ENCODE assay signal across 8 cellular contexts in the genomic region with DNA sequence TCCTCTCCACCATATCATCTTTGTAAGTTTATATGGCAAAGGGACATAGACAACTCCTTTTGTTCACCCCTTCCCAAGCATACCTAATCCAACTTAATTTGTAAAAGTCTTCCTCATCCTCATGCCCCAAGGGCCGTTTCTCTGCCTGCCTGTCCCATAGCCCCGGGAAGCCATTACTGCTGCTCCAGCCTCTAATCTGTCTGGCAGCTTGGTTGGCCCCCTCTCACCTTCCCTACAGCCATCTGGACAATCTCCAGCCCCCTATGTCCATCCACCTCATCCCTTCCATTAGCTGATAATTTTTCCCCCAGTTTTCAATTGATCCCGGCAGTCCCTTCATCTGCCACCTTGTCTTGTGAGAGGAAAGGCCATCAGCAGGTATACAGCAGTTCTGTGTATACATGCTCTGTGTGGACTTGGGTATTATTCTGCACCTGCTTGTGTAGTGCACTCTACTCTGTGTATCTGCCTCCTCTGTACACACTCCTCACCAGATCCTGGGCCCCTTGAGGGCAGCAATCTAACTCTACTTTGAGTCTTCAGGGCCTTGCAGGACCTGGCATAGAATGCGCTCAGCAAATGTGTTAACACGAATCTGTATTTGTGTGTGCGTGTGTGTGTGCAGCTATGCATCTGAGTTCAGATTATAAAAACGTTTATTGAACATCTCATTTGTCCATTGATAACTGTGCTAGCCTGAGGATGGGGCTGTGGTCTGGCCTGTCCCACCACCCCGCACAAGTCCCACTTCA. TPM values are rescaled to one million over a fixed set of nuclear protein-coding genes. Genes with fewer than 3 reads are reported as not detected.
DNase-seq lines count a peak whose midpoint lies in the region; ATAC-seq and TF ChIP-seq lines count a peak whose summit lies in the region.

No MANE protein-coding gene starts in this region.

- no peaks in the 10 kb centered on the region for H3K9me3 Mint-ChIP-seq in activated naive CD8-positive, alpha-beta T cell treated with anti-CD3 and anti-CD28 coated beads, Interleukin-2, amount 10 ng/mL, durations not matched to agents 7 days and 5 days
- H3K9me3 Mint-ChIP-seq in immature natural killer cell, result no peaks in the 10 kb centered on the region

- no peaks in the 10 kb centered on the region for H3K9me3 ChIP-seq in testis

- no peaks in the 10 kb centered on the region for H3K27me3 ChIP-seq in testis
- H3K27me3 ChIP-seq in H7 (ENCODE audit: control insufficient read depth, insufficient read depth, low read length), result no peaks in the 10 kb centered on the region; the same call in 1 of the 2 replicates

- peaks cover 56% of the 10 kb centered on the region for H3K4me1 Mint-ChIP-seq in activated naive CD8-positive, alpha-beta T cell treated with anti-CD3 and anti-CD28 coated beads, Interleukin-2, amount 10 ng/mL, durations not matched to agents 7 days and 5 days
- H3K4me1 Mint-ChIP-seq in immature natural killer cell, result peaks cover 72 to 75% of the 10 kb centered on the region in 2 donors

- peak overlapping the region; percentile 80 for H3K4me3 Mint-ChIP-seq in activated naive CD8-positive, alpha-beta T cell treated with anti-CD3 and anti-CD28 coated beads, Interleukin-2, amount 10 ng/mL, durations not matched to agents 7 days and 5 days
- H3K4me3 Mint-ChIP-seq in immature natural killer cell, result peak overlapping the region; percentile 71 to 88 (median 81)

- peaks cover 5% of the 10 kb centered on the region for H3K36me3 Mint-ChIP-seq in activated naive CD8-positive, alpha-beta T cell treated with anti-CD3 and anti-CD28 coated beads, Interleukin-2, amount 10 ng/mL, durations not matched to agents 7 days and 5 days
- H3K36me3 Mint-ChIP-seq in immature natural killer cell, result no peaks in the 10 kb centered on the region

- intact Hi-C loops in testis (cut with DNase I; ENCODE audit: low total_unique reads), result no loop called here

- H3K4me1 ChIP-seq in testis, result peaks cover 59% of the 10 kb centered on the region

- 38 to 52% methylated on average over 8 of the region's 8 CpGs for WGBS in testis, 2 donors

- H3K36me3 ChIP-seq in testis (ENCODE audit: low read depth, missing control alignments) (no peaks in the 10 kb centered on the region), H7 (replicated peaks; ENCODE audit: control insufficient read depth, insufficient read depth, low read length) (no peaks in the 10 kb centered on the region)

- POLR2A ChIA-PET in activated naive CD8-positive, alpha-beta T cell treated with anti-CD3 and anti-CD28 coated beads, Interleukin-2, amount 10 ng/mL, durations not matched to agents 7 days and 5 days (lab: Charles Lee), result interaction anchor here (0.9 to 3.0 kb wide), 13 partner anchors 14 to 97 kb away, joined by 3 to 30 read pairs (median 7); a partner anchor contains a TSS

- H3K27me3 Mint-ChIP-seq in activated naive CD8-positive, alpha-beta T cell treated with anti-CD3 and anti-CD28 coated beads, Interleukin-2, amount 10 ng/mL, durations not matched to agents 7 days and 5 days, result no peaks in the 10 kb centered on the region
- H3K27me3 Mint-ChIP-seq in immature natural killer cell (ENCODE audit: low read depth in 3 of 3), result peaks cover 17 to 34% (median 29%) of the 10 kb centered on the region in 3 donors

- H3K27ac Mint-ChIP-seq in activated naive CD8-positive, alpha-beta T cell treated with anti-CD3 and anti-CD28 coated beads, Interleukin-2, amount 10 ng/mL, durations not matched to agents 7 days and 5 days, result peak overlapping the region; percentile 95
- peak overlapping the region; percentile 98 to 100 (median 99) for H3K27ac Mint-ChIP-seq in immature natural killer cell

- H3K4me3 ChIP-seq in testis, result peak overlapping the region; percentile 12 to 48
- H3K4me3 ChIP-seq in H7 (ENCODE audit: insufficient read depth, low read depth, low read length), result no peak overlapping the region; the same call in 1 of the 2 replicates

- no peak for TF ChIP-seq CTCF in testis (IDR thresholded peaks at IDR 0.05)

- ATAC-seq in activated naive CD8-positive, alpha-beta T cell treated with anti-CD3 and anti-CD28 coated beads, Interleukin-2, amount 10 ng/mL, durations not matched to agents 7 days and 5 days (ENCODE audit: low read depth), result peak; percentile 8

- no peak for TF ChIP-seq POLR2A in testis (IDR thresholded peaks at IDR 0.05)

- in situ Hi-C loops in G401 (cut with HindIII; ENCODE audit: low sequenced_read_pairs), result no loop called here

- H3K27ac ChIP-seq in testis, result peak overlapping the region; percentile 98 to 100

- DNase-seq in G401 (ENCODE audit: low spot score) (peak; percentile 56), NCI-H1436 (lab: John Stamatoyannopoulos, UW) (peak; percentile 77), immature natural killer cell (no peak), testis (no peak), globus pallidus (ENCODE audit: low spot score) (no peak), HK-2 (ENCODE audit: unreplicated experiment) (no peak), H7 (no peak)
- no peak for DNase-seq in activated naive CD8-positive, alpha-beta T cell treated with anti-CD3 and anti-CD28 coated beads, Interleukin-2, amount 10 ng/mL, durations not matched to agents 7 days and 5 days

RNA-seq across cellular contexts. Expression of a gene that starts 3.7 kb away (rescaled TPM):
- total RNA-seq in G401 (2014; rRNA removed; shearing (Covaris generic)), result 5.5 and 7.3 TPM in 2 replicates
- total RNA-seq in activated naive CD8-positive, alpha-beta T cell treated with anti-CD3 and anti-CD28 coated beads, Interleukin-2, amount 10 ng/mL, durations not matched to agents 7 days and 5 days, result 10 to 100 TPM; 52.4 to 54.4 TPM
- polyA plus RNA-seq in immature natural killer cell, result 10 to 100 TPM in 1 of 3 donors, 1 to 10 TPM in 2; 5.0 to 22.8 (median 6.0) TPM
- 100 to 1,000 TPM in 1 of 2 donors, 10 to 100 TPM in 1; 96.8 to 113 TPM for total RNA-seq in testis
- 34.4 TPM for polyA plus RNA-seq in testis (ENCODE audit: insufficient read depth, low read depth, low replicate concordance)
- 14.2 TPM in 2 replicates for total RNA-seq in H7 (2014; rRNA removed; shearing (Covaris generic))

Comparison
In these comparisons a context has a peak if more than half of its experiments do, and no peak if none do; other contexts are left out.
1. DNase-seq: peak in G401 (single experiment) and NCI-H1436 (single experiment); none in activated naive CD8-positive, alpha-beta T cell treated with anti-CD3 and anti-CD28 coated beads, Interleukin-2, amount 10 ng/mL, durations not matched to agents 7 days and 5 days (single experiment), immature natural killer cell (0 of 3), testis (single experiment), globus pallidus (single experiment), HK-2 (single experiment) and H7 (single experiment).